In the genomic region with DNA sequence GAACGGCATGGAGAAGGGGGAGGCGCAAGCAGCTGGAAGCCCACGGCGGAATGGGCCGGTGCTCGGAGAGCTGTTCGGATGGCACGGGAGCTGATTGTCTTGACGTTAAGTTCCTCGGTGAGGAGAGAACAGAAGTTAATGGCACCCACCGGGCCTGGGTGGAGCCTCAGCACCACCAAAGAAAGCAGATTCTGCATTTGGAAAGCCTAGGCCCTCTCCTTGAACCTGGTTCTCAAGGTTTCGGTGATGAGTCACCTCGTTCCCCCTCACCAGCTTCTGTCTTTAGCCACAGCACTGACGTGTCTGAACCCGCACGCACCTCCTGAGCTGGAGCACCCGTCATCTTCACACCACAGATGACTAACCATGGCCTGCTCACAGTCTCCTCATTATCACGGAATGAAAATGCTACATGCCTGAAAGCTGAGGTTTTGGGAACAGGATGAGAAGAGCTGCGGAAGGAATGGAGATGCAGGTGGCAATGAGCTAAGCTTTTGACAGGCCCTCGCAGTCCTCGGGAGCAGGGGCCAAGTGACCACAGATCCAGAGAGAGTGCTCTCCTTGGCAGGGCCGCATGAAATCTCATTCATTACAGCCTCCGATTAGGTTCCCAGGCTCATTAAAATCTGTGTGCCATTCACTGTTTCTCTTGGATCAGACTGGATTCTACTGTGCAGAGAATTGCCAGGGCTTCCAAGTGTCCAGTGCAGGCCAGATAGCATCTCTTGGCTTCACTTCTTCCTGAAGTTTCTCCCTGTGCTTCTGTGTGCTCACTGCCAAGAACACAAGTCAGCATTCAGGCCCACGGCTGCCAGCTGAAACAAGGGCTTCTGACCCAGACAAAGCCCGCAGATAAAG, we compare ENCODE assay signal across 1 cellular context.
A peak's percentile ranks its signal among the peaks of the same experiment; 100 is the strongest.
TF ChIP-seq lines count a peak whose summit lies in the region.

No MANE protein-coding gene starts in this region.

TF ChIP-seq in K562, 482 proteins besides CTCF, POLR2A, EP300 and RAD21 (continued from another document and continues in another):
- TF ChIP-seq, protein P1, sequence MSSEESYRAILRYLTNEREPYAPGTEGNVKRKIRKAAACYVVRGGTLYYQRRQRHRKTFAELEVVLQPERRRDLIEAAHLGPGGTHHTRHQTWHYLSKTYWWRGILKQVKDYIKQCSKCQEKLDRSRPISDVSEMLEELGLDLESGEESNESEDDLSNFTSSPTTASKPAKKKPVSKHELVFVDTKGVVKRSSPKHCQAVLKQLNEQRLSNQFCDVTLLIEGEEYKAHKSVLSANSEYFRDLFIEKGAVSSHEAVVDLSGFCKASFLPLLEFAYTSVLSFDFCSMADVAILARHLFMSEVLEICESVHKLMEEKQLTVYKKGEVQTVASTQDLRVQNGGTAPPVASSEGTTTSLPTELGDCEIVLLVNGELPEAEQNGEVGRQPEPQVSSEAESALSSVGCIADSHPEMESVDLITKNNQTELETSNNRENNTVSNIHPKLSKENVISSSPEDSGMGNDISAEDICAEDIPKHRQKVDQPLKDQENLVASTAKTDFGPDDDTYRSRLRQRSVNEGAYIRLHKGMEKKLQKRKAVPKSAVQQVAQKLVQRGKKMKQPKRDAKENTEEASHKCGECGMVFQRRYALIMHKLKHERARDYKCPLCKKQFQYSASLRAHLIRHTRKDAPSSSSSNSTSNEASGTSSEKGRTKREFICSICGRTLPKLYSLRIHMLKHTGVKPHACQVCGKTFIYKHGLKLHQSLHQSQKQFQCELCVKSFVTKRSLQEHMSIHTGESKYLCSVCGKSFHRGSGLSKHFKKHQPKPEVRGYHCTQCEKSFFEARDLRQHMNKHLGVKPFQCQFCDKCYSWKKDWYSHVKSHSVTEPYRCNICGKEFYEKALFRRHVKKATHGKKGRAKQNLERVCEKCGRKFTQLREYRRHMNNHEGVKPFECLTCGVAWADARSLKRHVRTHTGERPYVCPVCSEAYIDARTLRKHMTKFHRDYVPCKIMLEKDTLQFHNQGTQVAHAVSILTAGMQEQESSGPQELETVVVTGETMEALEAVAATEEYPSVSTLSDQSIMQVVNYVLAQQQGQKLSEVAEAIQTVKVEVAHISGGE (CRISPR knock-in tag; IDR thresholded peaks at IDR 0.05): no peak
- TF ChIP-seq SREBF2 (CRISPR knock-in tag; IDR thresholded peaks at IDR 0.05) (no peak), SIRT6 (IDR thresholded peaks at IDR 0.05; ENCODE audit: low read depth, low read length) (no peak), JUN (IDR thresholded peaks at IDR 0.05; ENCODE audit: borderline replicate concordance, low read depth, low read length) (peak; percentile 87), JUN (CRISPR knock-in tag; IDR thresholded peaks at IDR 0.05; ENCODE audit: borderline replicate concordance) (no peak), MTA3 (IDR thresholded peaks at IDR 0.05; ENCODE audit: borderline replicate concordance) (no peak), FOXP1 (CRISPR knock-in tag; IDR thresholded peaks at IDR 0.05) (no peak), FUS (optimal IDR thresholded peaks at IDR 0.05; ENCODE audit: low read depth, low read length) (no peak), NRF1 (conservative IDR thresholded peaks at IDR 0.05 in 1 of 2, IDR thresholded peaks at IDR 0.05 in 1 of 2) (peak in 1 of 2 experiments; percentile 52; a peak in 2 of 4 replicates), POLR2B (IDR thresholded peaks at IDR 0.05; ENCODE audit: low read depth, partially characterized antibody) (no peak), TCF3 (CRISPR knock-in tag; IDR thresholded peaks at IDR 0.05) (peak; percentile 54; the same call in 1 of the 2 replicates), CREB1 (IDR thresholded peaks at IDR 0.05) (no peak), CREB1 (CRISPR knock-in tag; IDR thresholded peaks at IDR 0.05) (peak; percentile 27; the same call in 1 of the 2 replicates), SMAD2 (IDR thresholded peaks at IDR 0.05; ENCODE audit: low read depth, low read length) (no peak), TRIM28 (IDR thresholded peaks at IDR 0.05) (no peak), RBM34 (IDR thresholded peaks at IDR 0.05; ENCODE audit: borderline replicate concordance, insufficient read depth, low read length) (no peak), RBM39 (optimal IDR thresholded peaks at IDR 0.05; ENCODE audit: low read depth, low read length) (no peak), ZNF77 (CRISPR knock-in tag; IDR thresholded peaks at IDR 0.05) (no peak)
- TF ChIP-seq, protein P2, sequence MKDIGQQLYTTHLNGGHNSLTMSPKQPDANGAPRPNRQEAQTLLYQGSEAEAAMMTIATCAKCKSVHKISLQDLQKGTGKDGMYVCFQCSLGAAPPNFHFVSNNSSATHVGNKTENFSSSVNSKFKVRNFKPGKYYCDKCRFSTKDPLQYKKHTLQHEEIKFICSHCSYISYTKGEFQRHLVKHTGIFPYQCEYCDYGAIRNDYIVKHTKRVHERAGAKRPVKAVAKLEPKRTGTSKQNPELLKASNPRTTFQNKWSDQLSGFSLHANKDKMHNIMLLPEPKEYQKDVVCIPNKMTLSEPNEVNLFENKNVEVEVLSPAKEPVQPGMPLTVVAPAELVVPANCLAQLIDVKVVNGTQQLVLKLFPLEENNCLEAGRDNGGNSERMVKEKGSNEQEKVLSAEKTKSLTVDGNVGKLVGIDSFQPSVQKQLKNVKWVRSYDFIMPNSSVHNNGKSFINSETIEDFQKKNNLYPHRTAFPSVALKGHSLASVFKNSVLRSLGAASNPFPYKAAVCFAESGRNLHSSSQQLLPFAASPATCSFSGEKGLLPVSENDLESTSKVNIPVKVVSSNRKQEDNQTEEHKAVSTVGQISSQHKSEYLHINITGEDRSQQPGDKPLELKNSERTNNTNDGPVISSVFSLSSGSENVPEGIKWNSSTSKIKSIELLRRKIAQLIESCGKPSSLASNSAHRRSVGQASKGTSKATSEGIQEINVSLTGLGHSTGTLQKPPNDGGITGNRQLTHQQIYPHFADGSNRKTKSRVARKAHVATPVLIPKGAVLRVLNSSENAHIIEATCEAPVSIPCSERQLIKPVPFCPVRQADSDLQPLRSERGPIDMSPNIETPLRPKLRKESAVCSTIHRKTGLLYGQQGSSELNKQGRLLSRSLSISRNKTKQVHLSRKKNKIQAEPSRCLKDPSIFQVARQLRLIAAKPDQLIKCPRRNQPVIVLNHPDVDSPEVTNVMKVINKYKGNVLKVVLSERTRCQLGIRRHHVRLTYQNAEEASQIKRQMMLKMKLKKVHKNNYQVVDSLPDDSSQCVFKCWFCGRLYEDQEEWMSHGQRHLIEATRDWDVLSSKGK (CRISPR knock-in tag; IDR thresholded peaks at IDR 0.05): no peak
- TF ChIP-seq, protein P3, sequence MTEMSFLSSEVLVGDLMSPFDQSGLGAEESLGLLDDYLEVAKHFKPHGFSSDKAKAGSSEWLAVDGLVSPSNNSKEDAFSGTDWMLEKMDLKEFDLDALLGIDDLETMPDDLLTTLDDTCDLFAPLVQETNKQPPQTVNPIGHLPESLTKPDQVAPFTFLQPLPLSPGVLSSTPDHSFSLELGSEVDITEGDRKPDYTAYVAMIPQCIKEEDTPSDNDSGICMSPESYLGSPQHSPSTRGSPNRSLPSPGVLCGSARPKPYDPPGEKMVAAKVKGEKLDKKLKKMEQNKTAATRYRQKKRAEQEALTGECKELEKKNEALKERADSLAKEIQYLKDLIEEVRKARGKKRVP (CRISPR knock-in tag; IDR thresholded peaks at IDR 0.05): no peak
- TF ChIP-seq, protein P4, sequence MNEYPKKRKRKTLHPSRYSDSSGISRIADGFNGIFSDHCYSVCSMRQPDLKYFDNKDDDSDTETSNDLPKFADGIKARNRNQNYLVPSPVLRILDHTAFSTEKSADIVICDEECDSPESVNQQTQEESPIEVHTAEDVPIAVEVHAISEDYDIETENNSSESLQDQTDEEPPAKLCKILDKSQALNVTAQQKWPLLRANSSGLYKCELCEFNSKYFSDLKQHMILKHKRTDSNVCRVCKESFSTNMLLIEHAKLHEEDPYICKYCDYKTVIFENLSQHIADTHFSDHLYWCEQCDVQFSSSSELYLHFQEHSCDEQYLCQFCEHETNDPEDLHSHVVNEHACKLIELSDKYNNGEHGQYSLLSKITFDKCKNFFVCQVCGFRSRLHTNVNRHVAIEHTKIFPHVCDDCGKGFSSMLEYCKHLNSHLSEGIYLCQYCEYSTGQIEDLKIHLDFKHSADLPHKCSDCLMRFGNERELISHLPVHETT (CRISPR knock-in tag; conservative IDR thresholded peaks at IDR 0.05 in 1 of 2, IDR thresholded peaks at IDR 0.05 in 1 of 2): no peak
- TF ChIP-seq, protein P5, sequence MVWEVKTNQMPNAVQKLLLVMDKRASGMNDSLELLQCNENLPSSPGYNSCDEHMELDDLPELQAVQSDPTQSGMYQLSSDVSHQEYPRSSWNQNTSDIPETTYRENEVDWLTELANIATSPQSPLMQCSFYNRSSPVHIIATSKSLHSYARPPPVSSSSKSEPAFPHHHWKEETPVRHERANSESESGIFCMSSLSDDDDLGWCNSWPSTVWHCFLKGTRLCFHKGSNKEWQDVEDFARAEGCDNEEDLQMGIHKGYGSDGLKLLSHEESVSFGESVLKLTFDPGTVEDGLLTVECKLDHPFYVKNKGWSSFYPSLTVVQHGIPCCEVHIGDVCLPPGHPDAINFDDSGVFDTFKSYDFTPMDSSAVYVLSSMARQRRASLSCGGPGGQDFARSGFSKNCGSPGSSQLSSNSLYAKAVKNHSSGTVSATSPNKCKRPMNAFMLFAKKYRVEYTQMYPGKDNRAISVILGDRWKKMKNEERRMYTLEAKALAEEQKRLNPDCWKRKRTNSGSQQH (CRISPR knock-in tag; IDR thresholded peaks at IDR 0.05): no peak
- TF ChIP-seq, protein P6, sequence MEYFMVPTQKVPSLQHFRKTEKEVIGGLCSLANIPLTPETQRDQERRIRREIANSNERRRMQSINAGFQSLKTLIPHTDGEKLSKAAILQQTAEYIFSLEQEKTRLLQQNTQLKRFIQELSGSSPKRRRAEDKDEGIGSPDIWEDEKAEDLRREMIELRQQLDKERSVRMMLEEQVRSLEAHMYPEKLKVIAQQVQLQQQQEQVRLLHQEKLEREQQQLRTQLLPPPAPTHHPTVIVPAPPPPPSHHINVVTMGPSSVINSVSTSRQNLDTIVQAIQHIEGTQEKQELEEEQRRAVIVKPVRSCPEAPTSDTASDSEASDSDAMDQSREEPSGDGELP (CRISPR knock-in tag; IDR thresholded peaks at IDR 0.05; ENCODE audit: borderline replicate concordance): peak; percentile 35; the same call in 1 of the 2 replicates
- TF ChIP-seq, protein P7, sequence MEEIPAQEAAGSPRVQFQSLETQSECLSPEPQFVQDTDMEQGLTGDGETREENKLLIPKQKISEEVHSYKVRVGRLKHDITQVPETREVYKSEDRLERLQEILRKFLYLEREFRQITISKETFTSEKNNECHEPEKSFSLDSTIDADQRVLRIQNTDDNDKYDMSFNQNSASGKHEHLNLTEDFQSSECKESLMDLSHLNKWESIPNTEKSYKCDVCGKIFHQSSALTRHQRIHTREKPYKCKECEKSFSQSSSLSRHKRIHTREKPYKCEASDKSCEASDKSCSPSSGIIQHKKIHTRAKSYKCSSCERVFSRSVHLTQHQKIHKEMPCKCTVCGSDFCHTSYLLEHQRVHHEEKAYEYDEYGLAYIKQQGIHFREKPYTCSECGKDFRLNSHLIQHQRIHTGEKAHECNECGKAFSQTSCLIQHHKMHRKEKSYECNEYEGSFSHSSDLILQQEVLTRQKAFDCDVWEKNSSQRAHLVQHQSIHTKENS (CRISPR knock-in tag; IDR thresholded peaks at IDR 0.05): no peak
